ENCODE assay signal across 25 cellular contexts in genomic region chr6:14212632-14213031, GRCh38.
"Had no signal": no experiment of that assay in that cellular context is flagged by ENCODE, and none has a peak within 500 bp of the region (broad histone marks: within the 10 kb centered on the region; RNA-seq: fewer than 3 reads in every experiment).

No MANE protein-coding gene starts in this region.

- H3K27ac ChIP-seq: breast epithelium, colonic mucosa, gastrocnemius medialis, parathyroid adenoma, thyroid gland had no signal

- H3K27ac Mint-ChIP-seq: activated CD4-positive, alpha-beta memory T cell treated with anti-CD3 and anti-CD28 coated beads, Interleukin-2, amount 10 ng/mL, durations not matched to agents 7 days and 5 days had no signal

- H3K27me3 Mint-ChIP-seq: activated CD4-positive, alpha-beta memory T cell treated with anti-CD3 and anti-CD28 coated beads, Interleukin-2, amount 10 ng/mL, durations not matched to agents 7 days and 5 days; central memory CD8-positive, alpha-beta T cell; stimulated activated naive CD8-positive, alpha-beta T cell treated with anti-CD3 and anti-CD28 coated beads, Interleukin-15, Interleukin-2, amounts not matched to agents 100 ng/mL and 50 ng/mL, for 24 hours had no signal

- H3K9ac ChIP-seq: parathyroid adenoma had no signal

- H3K4me3 ChIP-seq: thyroid gland had no signal

- H3K36me3 Mint-ChIP-seq: activated naive CD8-positive, alpha-beta T cell treated with anti-CD3 and anti-CD28 coated beads, Interleukin-2, amount 10 ng/mL, durations not matched to agents 7 days and 5 days; mesothelial cell of epicardium; natural killer cell treated with Interleukin-12 subunit alpha and Interleukin-12 subunit beta and Interleukin-15 and Interleukin-18, amount 100 ng/mL, for 72 hours had no signal

- H3K4me1 ChIP-seq: colonic mucosa had no signal

- H3K36me3 ChIP-seq: breast epithelium, colonic mucosa, esophagus squamous epithelium, gastrocnemius medialis, left ventricle myocardium inferior, thyroid gland had no signal

- H3K9me3 ChIP-seq: breast epithelium, colonic mucosa, esophagus squamous epithelium, gastrocnemius medialis, left ventricle myocardium inferior, thyroid gland had no signal

- ATAC-seq: gastrocnemius medialis; natural killer cell treated with Interleukin-12 subunit alpha and Interleukin-12 subunit beta and Interleukin-15 and Interleukin-18, amount 100 ng/mL, for 72 hours; right cardiac atrium had no signal

- H3K9me3 Mint-ChIP-seq: activated CD4-positive, alpha-beta memory T cell treated with anti-CD3 and anti-CD28 coated beads, Interleukin-2, amount 10 ng/mL, durations not matched to agents 7 days and 5 days; activated naive CD8-positive, alpha-beta T cell treated with anti-CD3 and anti-CD28 coated beads, Interleukin-2, amount 10 ng/mL, durations not matched to agents 7 days and 5 days; activated T-helper 2 cell treated with anti-CD3 and anti-CD28 coated beads, Interferon-gamma antibody, Interleukin-2, Interleukin-4, amounts not matched to agents 10 μg/mL and 5 μg/mL and 100 μg/mL, durations not matched to agents 14 hours and 24 hours and 36 hours; central memory CD8-positive, alpha-beta T cell; mesothelial cell of epicardium; natural killer cell treated with Interleukin-12 subunit alpha and Interleukin-12 subunit beta and Interleukin-15 and Interleukin-18, amount 100 ng/mL, for 72 hours; stimulated activated naive CD8-positive, alpha-beta T cell treated with anti-CD3 and anti-CD28 coated beads, Interleukin-15, Interleukin-2, amounts not matched to agents 100 ng/mL and 50 ng/mL, for 24 hours; T-helper 1 cell treated with Interleukin-12 subunit alpha and Interleukin-12 subunit beta and Interleukin-4 antibody, amounts not matched to agents 30 μg/mL and 1 μg/mL, for 36 hours had no signal

- DNase-seq: activated CD4-positive, alpha-beta memory T cell treated with anti-CD3 and anti-CD28 coated beads, Interleukin-2, amount 10 ng/mL, durations not matched to agents 7 days and 5 days; activated CD4-positive, alpha-beta T cell treated with anti-CD3 and anti-CD28 coated beads for 48 hours; activated CD4-positive, CD25-positive, alpha-beta regulatory T cell; activated naive CD4-positive, alpha-beta T cell; activated naive CD8-positive, alpha-beta T cell treated with anti-CD3 and anti-CD28 coated beads, Interleukin-2, amount 10 ng/mL, durations not matched to agents 7 days and 5 days; amniotic stem cell; colonic mucosa; dorsolateral prefrontal cortex; esophagus squamous epithelium; gastrocnemius medialis; hippocampal formation; left ventricle myocardium inferior; nucleus accumbens; right cardiac atrium; stimulated activated CD4-positive, alpha-beta T cell treated with anti-CD3 and anti-CD28 coated beads, Interleukin-4, amount 100 ng/mL, for 24 hours; substantia nigra; thyroid gland had no signal

- H3K27me3 ChIP-seq: breast epithelium, colonic mucosa, dorsolateral prefrontal cortex, esophagus squamous epithelium, gastrocnemius medialis, thyroid gland had no signal

- H3K79me2 ChIP-seq: parathyroid adenoma had no signal
